8 cellular contexts compared by ENCODE assay signal in genomic region chr5:176619203-176619568, GRCh38. TPM values are rescaled to one million over a fixed set of nuclear protein-coding genes. Genes with fewer than 3 reads are reported as not detected.
DNase-seq lines count a peak whose midpoint lies in the region; ATAC-seq, FAIRE-seq and TF ChIP-seq lines count a peak whose summit lies in the region.

No MANE protein-coding gene starts in this region.

- no peaks in the 10 kb centered on the region for H3K79me2 ChIP-seq in endothelial cell of umbilical vein (ENCODE audit: control insufficient read depth, insufficient read depth, low read length)

- peak; percentile 47 to 66 for TF ChIP-seq CTCF in endothelial cell of umbilical vein (IDR thresholded peaks at IDR 0.05; ENCODE audit: extremely low read depth in 1 of 2, insufficient read depth in 1 of 2, low read depth in 1 of 2, low read length in 2 of 2)

- no peaks in the 10 kb centered on the region for H3K9me3 ChIP-seq in endothelial cell of umbilical vein (replicated peaks; ENCODE audit: control insufficient read depth, insufficient read depth, low read length)

- H3K4me1 ChIP-seq in endothelial cell of umbilical vein (ENCODE audit: control insufficient read depth, extremely low read depth, insufficient read depth, low read length) = peaks cover 21% of the 10 kb centered on the region

- no peak overlapping the region for H3K4me2 ChIP-seq in endothelial cell of umbilical vein (ENCODE audit: insufficient read depth, low read length)

- TF ChIP-seq POLR2A in endothelial cell of umbilical vein (IDR thresholded peaks at IDR 0.05; ENCODE audit: low read depth, low read length) = no peak

- no peaks in the 10 kb centered on the region for H3K36me3 Mint-ChIP-seq in naive thymus-derived CD8-positive, alpha-beta T cell
- peaks cover 2 to 6% of the 10 kb centered on the region in 2 donors for H3K36me3 Mint-ChIP-seq in stimulated activated naive B cell treated with anti-CD40 and anti-IgM and Interleukin-4, amounts not matched to agents 10 μg/mL and 1 μg/mL and 100 μg/mL, for 72 hours

- H3K4me1 Mint-ChIP-seq in naive thymus-derived CD8-positive, alpha-beta T cell = peaks cover 7 to 22% (median 18%) of the 10 kb centered on the region in 4 donors
- H3K4me1 Mint-ChIP-seq in stimulated activated naive B cell treated with anti-CD40 and anti-IgM and Interleukin-4, amounts not matched to agents 10 μg/mL and 1 μg/mL and 100 μg/mL, for 72 hours = peaks cover 9 to 12% of the 10 kb centered on the region in 2 donors

- dilution Hi-C loops in endothelial cell of umbilical vein (cut with MboI; ENCODE audit: extremely low pct_ligation_motif_present, low sequenced_read_pairs) = no loop called here

- peaks cover 29 to 30% of the 10 kb centered on the region in 2 experiments for H3K27me3 ChIP-seq in endothelial cell of umbilical vein (ENCODE audit: control insufficient read depth in 2 of 2, insufficient read depth in 2 of 2, low read length in 2 of 2)

- peaks cover 11 to 76% (median 32%) of the 10 kb centered on the region in 5 donors for H3K27me3 Mint-ChIP-seq in naive thymus-derived CD8-positive, alpha-beta T cell
- peaks cover 63 to 94% of the 10 kb centered on the region in 2 donors for H3K27me3 Mint-ChIP-seq in stimulated activated naive B cell treated with anti-CD40 and anti-IgM and Interleukin-4, amounts not matched to agents 10 μg/mL and 1 μg/mL and 100 μg/mL, for 72 hours

- FAIRE-seq in endothelial cell of umbilical vein (lab: Jason Lieb, UNC) = peak; percentile 89

- no TSS peak for BruUV-seq in endothelial cell of umbilical vein (replicated peaks; lab: Mats Ljungman, UMichigan)

- peak overlapping the region; percentile 68 for H2AFZ ChIP-seq in endothelial cell of umbilical vein (ENCODE audit: low read depth, low read length)

- no peaks in the 10 kb centered on the region for H4K20me1 ChIP-seq in endothelial cell of umbilical vein (replicated peaks; ENCODE audit: control insufficient read depth, extremely low read depth, insufficient read depth, low read length)

- H3K4me3 Mint-ChIP-seq in naive thymus-derived CD8-positive, alpha-beta T cell = peak overlapping the region; percentile 22 to 91 (median 68)
- H3K4me3 Mint-ChIP-seq in stimulated activated naive B cell treated with anti-CD40 and anti-IgM and Interleukin-4, amounts not matched to agents 10 μg/mL and 1 μg/mL and 100 μg/mL, for 72 hours = peak overlapping the region; percentile 39 to 47

- no peak overlapping the region for H3K4me3 ChIP-seq in endothelial cell of umbilical vein (replicated peaks in 1 of 3; ENCODE audit: insufficient read depth in 1 of 3, low read depth in 1 of 3, low read length in 3 of 3)

- POLR2A ChIA-PET in endothelial cell of umbilical vein (lab: Charles Lee) = no interaction called here
- POLR2A ChIA-PET in naive thymus-derived CD8-positive, alpha-beta T cell (lab: Charles Lee) = no interaction called here

- intact Hi-C loops in endothelial cell of umbilical vein (cut with micrococcal nuclease) = loop anchor here (1.0 to 10.0 kb wide), 5 partner anchors 22 to 231 kb away; partner anchors contain the start of genes FAF2, HIGD2A, NOP16 and TSPAN17

- no peak overlapping the region for H3K27ac ChIP-seq in endothelial cell of umbilical vein (ENCODE audit: insufficient read depth, low read depth, low read length)

- H3K9ac ChIP-seq in endothelial cell of umbilical vein (replicated peaks; ENCODE audit: extremely low read depth, insufficient read depth, low read length) = no peak overlapping the region

- no peak overlapping the region for H3K27ac Mint-ChIP-seq in naive thymus-derived CD8-positive, alpha-beta T cell
- no peak overlapping the region for H3K27ac Mint-ChIP-seq in stimulated activated naive B cell treated with anti-CD40 and anti-IgM and Interleukin-4, amounts not matched to agents 10 μg/mL and 1 μg/mL and 100 μg/mL, for 72 hours

- no peaks in the 10 kb centered on the region for H3K36me3 ChIP-seq in endothelial cell of umbilical vein (ENCODE audit: control insufficient read depth in 2 of 2, extremely low read depth in 1 of 2, insufficient read depth in 2 of 2, low read length in 2 of 2)

- peak; percentile 89 for DNase-seq in AG20443 (ENCODE audit: low spot score)
- peak; percentile 92 for DNase-seq in NCI-H146 (lab: John Stamatoyannopoulos, UW)
- peak; percentile 36 for DNase-seq in activated CD8-positive, alpha-beta memory T cell treated with anti-CD3 and anti-CD28 coated beads, Interleukin-2, amount 50 U/mL, for 1 hour (ENCODE audit: extremely low read depth)
- DNase-seq in endothelial cell of umbilical vein (ENCODE audit: low read depth, low spot score) = peak; percentile 87
- peak; percentile 46 to 89 (median 76) for DNase-seq in naive thymus-derived CD8-positive, alpha-beta T cell
- DNase-seq in stimulated activated naive B cell treated with anti-CD40 and anti-IgM and Interleukin-4, amounts not matched to agents 10 μg/mL and 1 μg/mL and 100 μg/mL, for 72 hours = peak; percentile 51
- no peak for DNase-seq in NCI-H345 (lab: John Stamatoyannopoulos, UW)

- no peaks in the 10 kb centered on the region for H3K9me3 Mint-ChIP-seq in naive thymus-derived CD8-positive, alpha-beta T cell
- H3K9me3 Mint-ChIP-seq in stimulated activated naive B cell treated with anti-CD40 and anti-IgM and Interleukin-4, amounts not matched to agents 10 μg/mL and 1 μg/mL and 100 μg/mL, for 72 hours = peaks cover 0 to 1% of the 10 kb centered on the region in 2 donors

- H3K9me1 ChIP-seq in endothelial cell of umbilical vein (replicated peaks; ENCODE audit: control insufficient read depth, extremely low read depth, insufficient read depth, low read length) = no peaks in the 10 kb centered on the region

- peak; percentile 82 for ATAC-seq in GM21360 (IDR thresholded peaks at IDR 0.05; ENCODE audit: unreplicated experiment)
- ATAC-seq in naive thymus-derived CD8-positive, alpha-beta T cell = peak; percentile 97 to 98
- peak; percentile 90 to 94 for ATAC-seq in stimulated activated naive B cell treated with anti-CD40 and anti-IgM and Interleukin-4, amounts not matched to agents 10 μg/mL and 1 μg/mL and 100 μg/mL, for 72 hours (replicated peaks)

- CTCF ChIA-PET in endothelial cell of umbilical vein (lab: Charles Lee) = interaction anchor here (0.7 to 1.2 kb wide), 4 partner anchors 28 to 46 kb away, joined by 3 read pairs; partner anchors contain the start of gene TSPAN17

TF ChIP-seq in endothelial cell of umbilical vein, 7 proteins besides CTCF, POLR2A, EP300 and RAD21:
- no peak for TF ChIP-seq EZH2 (IDR thresholded peaks at IDR 0.05; ENCODE audit: borderline replicate concordance, low read depth, low read length, severe bottlenecking)
- TF ChIP-seq, protein P1, sequence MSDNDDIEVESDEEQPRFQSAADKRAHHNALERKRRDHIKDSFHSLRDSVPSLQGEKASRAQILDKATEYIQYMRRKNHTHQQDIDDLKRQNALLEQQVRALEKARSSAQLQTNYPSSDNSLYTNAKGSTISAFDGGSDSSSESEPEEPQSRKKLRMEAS (IDR thresholded peaks at IDR 0.05; ENCODE audit: insufficient read depth, insufficient read length) = peak; percentile 27

RNA-seq across cellular contexts. Expression of gene GPRIN1, which starts 9.2 kb away (rescaled TPM):
- total RNA-seq in endothelial cell of umbilical vein = 9.3 and 10.4 TPM in 2 replicates
- polyA plus RNA-seq in endothelial cell of umbilical vein = 2.4 and 2.6 TPM in 2 replicates
- polyA plus RNA-seq in endothelial cell of umbilical vein (2011; cell fraction: cytosol; rRNA removed) = 3.2 and 4.2 TPM in 2 replicates
- polyA plus RNA-seq in endothelial cell of umbilical vein (2011; cell fraction: nucleus; rRNA removed) = 2.6 and 3.1 TPM in 2 replicates
- polyA plus RNA-seq in endothelial cell of umbilical vein (2012) = 6.2 TPM in 2 replicates
- polyA minus RNA-seq in endothelial cell of umbilical vein = 2.7 and 3.4 TPM in 2 replicates
- 4.4 TPM for polyA minus RNA-seq in endothelial cell of umbilical vein (2011; cell fraction: cytosol; rRNA and poly(A)+ RNA removed)
- 1.8 and 2.9 TPM in 2 replicates for polyA minus RNA-seq in endothelial cell of umbilical vein (2011; cell fraction: nucleus; rRNA and poly(A)+ RNA removed)
- under 1 TPM in 1 of 2 experiments, not detected in 1; 0.11 TPM for total RNA-seq in naive thymus-derived CD8-positive, alpha-beta T cell
- polyA plus RNA-seq in naive thymus-derived CD8-positive, alpha-beta T cell = under 1 TPM in 2 of 3 donors, not detected in 1; 0.06 to 0.27 TPM

RNA-seq across cellular contexts. Expression of gene SNCB, which starts 11.1 kb away (rescaled TPM):
- total RNA-seq in endothelial cell of umbilical vein = not detected in 2 replicates
- 0.08 TPM in 1 of 2 replicates, not detected in the other for polyA plus RNA-seq in endothelial cell of umbilical vein
- polyA plus RNA-seq in endothelial cell of umbilical vein (2011; cell fraction: cytosol; rRNA removed) = 0.07 TPM in 1 of 2 replicates, not detected in the other
- polyA plus RNA-seq in endothelial cell of umbilical vein (2011; cell fraction: nucleus; rRNA removed) = 0.12 TPM in 1 of 2 replicates, not detected in the other
- polyA plus RNA-seq in endothelial cell of umbilical vein (2012) = not detected in 2 replicates
- not detected in 2 replicates for polyA minus RNA-seq in endothelial cell of umbilical vein
- not detected for polyA minus RNA-seq in endothelial cell of umbilical vein (2011; cell fraction: cytosol; rRNA and poly(A)+ RNA removed)
- polyA minus RNA-seq in endothelial cell of umbilical vein (2011; cell fraction: nucleus; rRNA and poly(A)+ RNA removed) = not detected in 2 replicates
- total RNA-seq in naive thymus-derived CD8-positive, alpha-beta T cell = not detected
- not detected for polyA plus RNA-seq in naive thymus-derived CD8-positive, alpha-beta T cell

RNA-seq across cellular contexts. Expression of gene EIF4E1B, which starts 11.3 kb away (rescaled TPM):
- not detected in 2 replicates for total RNA-seq in endothelial cell of umbilical vein
- not detected in 2 replicates for polyA plus RNA-seq in endothelial cell of umbilical vein
- not detected in 2 replicates for polyA plus RNA-seq in endothelial cell of umbilical vein (2011; cell fraction: cytosol; rRNA removed)
- polyA plus RNA-seq in endothelial cell of umbilical vein (2011; cell fraction: nucleus; rRNA removed) = not detected in 2 replicates
- not detected in 2 replicates for polyA plus RNA-seq in endothelial cell of umbilical vein (2012)
- polyA minus RNA-seq in endothelial cell of umbilical vein = not detected in 2 replicates
- polyA minus RNA-seq in endothelial cell of umbilical vein (2011; cell fraction: cytosol; rRNA and poly(A)+ RNA removed) = not detected
- polyA minus RNA-seq in endothelial cell of umbilical vein (2011; cell fraction: nucleus; rRNA and poly(A)+ RNA removed) = not detected in 2 replicates
- not detected for total RNA-seq in naive thymus-derived CD8-positive, alpha-beta T cell
- not detected for polyA plus RNA-seq in naive thymus-derived CD8-positive, alpha-beta T cell

RNA-seq across cellular contexts. Expression of gene TSPAN17, which starts 28.1 kb away (rescaled TPM):
- total RNA-seq in endothelial cell of umbilical vein = 55.9 and 57.0 TPM in 2 replicates
- polyA plus RNA-seq in endothelial cell of umbilical vein = 64.1 and 73.3 TPM in 2 replicates
- 45.0 and 54.0 TPM in 2 replicates for polyA plus RNA-seq in endothelial cell of umbilical vein (2011; cell fraction: cytosol; rRNA removed)
- 85.7 and 95.0 TPM in 2 replicates for polyA plus RNA-seq in endothelial cell of umbilical vein (2011; cell fraction: nucleus; rRNA removed)
- 54.6 and 56.8 TPM in 2 replicates for polyA plus RNA-seq in endothelial cell of umbilical vein (2012)
- polyA minus RNA-seq in endothelial cell of umbilical vein = 91.1 and 94.5 TPM in 2 replicates
- polyA minus RNA-seq in endothelial cell of umbilical vein (2011; cell fraction: cytosol; rRNA and poly(A)+ RNA removed) = 12.0 TPM
- polyA minus RNA-seq in endothelial cell of umbilical vein (2011; cell fraction: nucleus; rRNA and poly(A)+ RNA removed) = 30.8 and 33.2 TPM in 2 replicates
- 10 to 100 TPM; 19.4 to 21.4 TPM for total RNA-seq in naive thymus-derived CD8-positive, alpha-beta T cell
- polyA plus RNA-seq in naive thymus-derived CD8-positive, alpha-beta T cell = 10 to 100 TPM; 13.5 to 26.0 (median 18.4) TPM
